2 cellular contexts compared by ENCODE assay signal in the genomic region with DNA sequence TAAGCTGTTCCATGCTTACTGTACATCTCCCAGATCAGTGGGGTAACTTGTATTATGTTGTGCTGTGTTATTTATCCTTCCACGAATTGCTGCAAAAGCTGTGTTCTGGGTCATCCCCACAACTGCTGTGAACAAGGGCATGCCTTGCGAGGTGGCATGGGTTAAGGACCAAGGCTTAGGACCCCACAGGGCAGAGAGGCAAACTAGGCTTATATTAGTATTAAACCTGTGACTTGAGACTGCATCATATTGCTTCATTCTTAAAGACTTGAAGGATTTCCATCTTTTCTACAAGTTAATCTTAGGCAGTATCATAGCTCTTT.
A peak's percentile ranks its signal among the peaks of the same experiment; 100 is the strongest.
TF ChIP-seq lines count a peak whose summit lies in the region.

No MANE protein-coding gene starts in this region.

TF ChIP-seq in liver, 16 proteins besides CTCF, POLR2A, EP300 and RAD21:
- TF ChIP-seq FOXA1 (IDR thresholded peaks at IDR 0.05) (no peak), GABPA (IDR thresholded peaks at IDR 0.05 in 1 of 2, conservative IDR thresholded peaks at IDR 0.05 in 1 of 2) (no peak), RXRA (IDR thresholded peaks at IDR 0.05) (no peak), NR2F2 (IDR thresholded peaks at IDR 0.05) (no peak), FOXA2 (IDR thresholded peaks at IDR 0.05) (no peak), HNF4A (conservative IDR thresholded peaks at IDR 0.05) (no peak), ZBTB33 (IDR thresholded peaks at IDR 0.05) (no peak), SP1 (IDR thresholded peaks at IDR 0.05) (no peak), EGR1 (IDR thresholded peaks at IDR 0.05; ENCODE audit: low read depth in 2 of 2) (no peak), TAF1 (conservative IDR thresholded peaks at IDR 0.05) (no peak), REST (IDR thresholded peaks at IDR 0.05) (no peak), YY1 (IDR thresholded peaks at IDR 0.05) (no peak), MAX (IDR thresholded peaks at IDR 0.05) (no peak), JUND (IDR thresholded peaks at IDR 0.05) (no peak), HNF4G (IDR thresholded peaks at IDR 0.05) (no peak)
- TF ChIP-seq, protein P1, sequence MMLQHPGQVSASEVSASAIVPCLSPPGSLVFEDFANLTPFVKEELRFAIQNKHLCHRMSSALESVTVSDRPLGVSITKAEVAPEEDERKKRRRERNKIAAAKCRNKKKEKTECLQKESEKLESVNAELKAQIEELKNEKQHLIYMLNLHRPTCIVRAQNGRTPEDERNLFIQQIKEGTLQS (IDR thresholded peaks at IDR 0.05), result no peak

TF ChIP-seq in endothelial cell of umbilical vein, 7 proteins besides CTCF, POLR2A, EP300 and RAD21:
- TF ChIP-seq FOS (IDR thresholded peaks at IDR 0.05; ENCODE audit: borderline replicate concordance, insufficient read depth, low read length) (no peak), POLR2AphosphoS5 (IDR thresholded peaks at IDR 0.05; ENCODE audit: insufficient read depth, low read depth, low read length) (peak; percentile 61)
